ENCODE assay signal across 8 cellular contexts in the genomic region with DNA sequence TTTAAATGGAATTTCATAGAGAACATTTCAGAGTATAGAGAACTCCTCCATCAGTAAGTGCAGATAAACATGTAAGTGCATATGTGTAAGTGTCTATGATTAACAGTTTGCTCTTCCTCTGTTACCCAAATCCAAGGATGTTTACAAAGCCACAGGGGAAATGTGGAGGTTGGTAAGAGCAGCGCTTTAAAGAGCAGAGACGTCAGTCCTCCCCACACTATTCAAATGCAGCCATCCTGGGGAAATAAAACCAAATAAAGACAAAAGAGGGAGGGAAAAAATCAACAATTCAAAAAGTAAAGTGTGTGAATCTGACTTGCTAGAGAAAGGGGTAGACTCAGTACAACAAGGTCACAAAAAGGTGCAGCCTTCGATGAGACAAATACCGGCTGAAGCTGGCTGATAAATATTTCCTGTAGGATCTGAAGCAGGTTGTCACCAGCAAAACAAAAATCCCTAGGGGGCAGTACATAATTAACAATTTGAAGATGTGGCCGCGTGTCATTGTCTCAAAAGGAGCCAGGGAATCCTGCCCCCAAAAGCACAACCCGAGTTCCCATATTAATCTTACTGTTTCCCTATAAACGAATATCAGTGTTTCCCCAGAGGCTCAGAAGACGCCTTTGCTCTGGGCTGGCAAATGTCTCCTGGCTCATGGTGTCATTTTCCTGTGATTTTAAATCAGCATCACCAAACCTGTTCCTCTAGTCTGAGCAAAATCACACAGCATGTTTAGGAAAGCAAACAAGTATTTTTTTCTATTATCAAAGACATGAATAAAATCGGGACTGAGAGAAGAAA.
DNase-seq lines count a peak whose midpoint lies in the region; ATAC-seq, FAIRE-seq and TF ChIP-seq lines count a peak whose summit lies in the region.

No MANE protein-coding gene starts in this region.

- H3K4me3 ChIP-seq in epithelial cell of proximal tubule (ENCODE audit: low read depth, low read length), result no peak overlapping the region
- H3K4me3 ChIP-seq in psoas muscle, result peak overlapping the region; percentile 35

- H3K18ac ChIP-seq in H9 (ENCODE audit: insufficient read length, low read depth, low read length), result peak overlapping the region; percentile 34

- no peak overlapping the region for H2AK5ac ChIP-seq in H9 (ENCODE audit: insufficient read length, low read length)

- H2AFZ ChIP-seq in H9 (ENCODE audit: low read length), result no peak overlapping the region

- no peak overlapping the region for H2BK5ac ChIP-seq in H9 (ENCODE audit: insufficient read length, low read length)

- no peaks in the 10 kb centered on the region for H3K27me3 Mint-ChIP-seq in H9 (ENCODE audit: low read depth)
- peaks cover 22 to 37% of the 10 kb centered on the region in 2 donors for H3K27me3 Mint-ChIP-seq in effector memory CD8-positive, alpha-beta T cell

- peaks cover 3 to 16% (median 5%) of the 10 kb centered on the region in 3 experiments; a peak in 4 of 7 replicates for H3K36me3 Mint-ChIP-seq in H9 (ENCODE audit: insufficient read depth in 1 of 3, low read depth in 3 of 3)
- H3K36me3 Mint-ChIP-seq in effector memory CD8-positive, alpha-beta T cell (ENCODE audit: insufficient read depth), result no peaks in the 10 kb centered on the region

- H3K4ac ChIP-seq in H9 (ENCODE audit: low read depth, low read length), result no peak overlapping the region; the same call in 1 of the 2 replicates

- TF ChIP-seq POLR2A in H54 (IDR thresholded peaks at IDR 0.05; ENCODE audit: low read depth, low read length), result no peak

- no peaks in the 10 kb centered on the region for H4K20me1 ChIP-seq in H9 (ENCODE audit: control insufficient read depth, insufficient read depth, insufficient read length)

- H3K9me3 Mint-ChIP-seq in H9, result peaks cover 2 to 9% of the 10 kb centered on the region in 2 experiments; a peak in 3 of 5 replicates
- H3K9me3 Mint-ChIP-seq in effector memory CD8-positive, alpha-beta T cell, result peaks cover 0 to 5% of the 10 kb centered on the region in 2 donors

- H3K9me3 ChIP-seq in H9 (ENCODE audit: control insufficient read depth, low read depth, low read length) (no peaks in the 10 kb centered on the region), psoas muscle (no peaks in the 10 kb centered on the region)

- H3K4me1 ChIP-seq in H9 (ENCODE audit: insufficient read depth, low read length) (peaks cover 2% of the 10 kb centered on the region; the same call in 1 of the 2 replicates), psoas muscle (peaks cover 8% of the 10 kb centered on the region)

- peak overlapping the region; percentile 38 to 50; a peak in 4 of 5 replicates for H3K4me3 Mint-ChIP-seq in H9
- H3K4me3 Mint-ChIP-seq in effector memory CD8-positive, alpha-beta T cell, result no peak overlapping the region

- no peaks in the 10 kb centered on the region for H3K36me3 ChIP-seq in psoas muscle (ENCODE audit: insufficient read depth in 1 of 2, low read depth in 1 of 2)

- H2BK15ac ChIP-seq in H9 (ENCODE audit: low read depth, low read length), result no peak overlapping the region

- no peak overlapping the region for H4K8ac ChIP-seq in H9 (replicated peaks; ENCODE audit: insufficient read length, low read depth, low read length)

- TF ChIP-seq CTCF in H9 (conservative IDR thresholded peaks at IDR 0.05), result peak; percentile 56
- peak; percentile 54 for TF ChIP-seq CTCF in epithelial cell of proximal tubule (conservative IDR thresholded peaks at IDR 0.05; ENCODE audit: low read depth, low read length)
- peak; percentile 47 for TF ChIP-seq CTCF in psoas muscle (IDR thresholded peaks at IDR 0.05)

- no peak overlapping the region for H4K5ac ChIP-seq in H9 (ENCODE audit: insufficient read length, low read depth, low read length)

- H3K79me2 ChIP-seq in H9 (ENCODE audit: insufficient read depth, low read length), result no peaks in the 10 kb centered on the region; the same call in 1 of the 2 replicates

- H3K23ac ChIP-seq in H9 (ENCODE audit: insufficient read length, low read depth, low read length), result no peak overlapping the region

- DNase-seq in AG08395 (ENCODE audit: low spot score) (peak; percentile 49), H9 (no peak), NCI-H748 treated with DMSO at 0.1 percent for 48 hours (lab: John Stamatoyannopoulos, UW) (peak; percentile 91), epithelial cell of proximal tubule (ENCODE audit: low read depth) (no peak), psoas muscle (no peak), H54 (ENCODE audit: insufficient read length, low spot score) (no peak)
- DNase-seq in effector memory CD8-positive, alpha-beta T cell, result no peak
- DNase-seq in effector CD8-positive, alpha-beta T cell (lab: John Stamatoyannopoulos, UW), result no peak

- no peak overlapping the region for H2BK12ac ChIP-seq in H9 (ENCODE audit: insufficient read length, low read depth, low read length)

- H3K4me2 ChIP-seq in H9 (ENCODE audit: insufficient read depth, insufficient read length, low read length), result peak overlapping the region; percentile 45

- H3K27ac Mint-ChIP-seq in H9, result peak overlapping the region; percentile 1 to 95 (median 6); a peak in 5 of 7 replicates
- no peak overlapping the region for H3K27ac Mint-ChIP-seq in effector memory CD8-positive, alpha-beta T cell

- no peak overlapping the region for H2BK120ac ChIP-seq in H9 (ENCODE audit: low read depth, low read length, poor library complexity, severe bottlenecking)

- H3K27me3 ChIP-seq in H9 (ENCODE audit: insufficient read depth, low read length), result no peaks in the 10 kb centered on the region
- no peaks in the 10 kb centered on the region for H3K27me3 ChIP-seq in psoas muscle (ENCODE audit: insufficient read depth in 3 of 3, low read length in 2 of 3)

- H3K79me1 ChIP-seq in H9 (ENCODE audit: insufficient read depth, low read depth, low read length, poor library complexity, severe bottlenecking), result no peaks in the 10 kb centered on the region

- intact Hi-C loops in psoas muscle (cut with DNase I), result loop anchor here (5.0 to 10.0 kb wide), 6 partner anchors 94 to 764 kb away; a partner anchor contains a TSS

- no peaks in the 10 kb centered on the region for H3K23me2 ChIP-seq in H9 (ENCODE audit: insufficient read length, low read depth, low read length, poor library complexity, severe bottlenecking)

- H3K27ac ChIP-seq in H9 (ENCODE audit: insufficient read length, low read depth, low read length) (no peak overlapping the region), psoas muscle (no peak overlapping the region)

- H4K91ac ChIP-seq in H9 (ENCODE audit: insufficient read length, low read depth, low read length), result no peak overlapping the region

- FAIRE-seq in H54 (lab: Jason Lieb, UNC), result no peak

- no peak overlapping the region for H3T11ph ChIP-seq in H9 (ENCODE audit: low read length)

- H2BK20ac ChIP-seq in H9 (ENCODE audit: low read depth, low read length, poor library complexity, severe bottlenecking), result no peak overlapping the region

- H3K4me1 Mint-ChIP-seq in H9, result peaks cover 22% of the 10 kb centered on the region in 2 experiments
- H3K4me1 Mint-ChIP-seq in effector memory CD8-positive, alpha-beta T cell (ENCODE audit: low read depth in 2 of 2), result peaks cover 0 to 3% of the 10 kb centered on the region in 2 donors

- no CpG with 5 or more reads among the region's 10 CpGs for WGBS in H9 (ENCODE audit: extremely low coverage, insufficient read length, low lambda C conversion rate)
- 12 to 17% (median 13%) methylated on average over 10 of the region's 10 CpGs for WGBS in psoas muscle, 3 donors

- ATAC-seq in psoas muscle, result peak; percentile 54 to 91 (median 72)
- ATAC-seq in effector memory CD8-positive, alpha-beta T cell (replicated peaks), result no peak

- H3K56ac ChIP-seq in H9 (ENCODE audit: insufficient read length, low read depth, low read length), result no peak overlapping the region

- no peak overlapping the region for H3K9ac ChIP-seq in H9 (ENCODE audit: extremely low read depth, insufficient read length, low read length)

- no peak overlapping the region; the same call in 1 of the 2 replicates for H3K14ac ChIP-seq in H9 (ENCODE audit: insufficient read depth, low read length)

Comparison
In these comparisons a context has a peak if more than half of its experiments do, and no peak if none do; other contexts are left out.
1. DNase-seq: peak in AG08395 (single experiment) and NCI-H748 treated with DMSO at 0.1 percent for 48 hours (single experiment); none in H9 (single experiment), epithelial cell of proximal tubule (single experiment), psoas muscle (0 of 2), H54 (single experiment), effector memory CD8-positive, alpha-beta T cell (0 of 3) and effector CD8-positive, alpha-beta T cell (single experiment).
2. H3K27ac Mint-ChIP-seq: peak in H9 (3 of 3); none in effector memory CD8-positive, alpha-beta T cell (0 of 2).
3. H3K4me3 Mint-ChIP-seq: peak in H9 (2 of 2); none in effector memory CD8-positive, alpha-beta T cell (0 of 2).
4. Peak in every context shown above with its lines, with median percentiles within 50 percentile points of each other: CTCF ChIP-seq.